Comparison of ENCODE assay signal across 1 cellular context in the genomic region with DNA sequence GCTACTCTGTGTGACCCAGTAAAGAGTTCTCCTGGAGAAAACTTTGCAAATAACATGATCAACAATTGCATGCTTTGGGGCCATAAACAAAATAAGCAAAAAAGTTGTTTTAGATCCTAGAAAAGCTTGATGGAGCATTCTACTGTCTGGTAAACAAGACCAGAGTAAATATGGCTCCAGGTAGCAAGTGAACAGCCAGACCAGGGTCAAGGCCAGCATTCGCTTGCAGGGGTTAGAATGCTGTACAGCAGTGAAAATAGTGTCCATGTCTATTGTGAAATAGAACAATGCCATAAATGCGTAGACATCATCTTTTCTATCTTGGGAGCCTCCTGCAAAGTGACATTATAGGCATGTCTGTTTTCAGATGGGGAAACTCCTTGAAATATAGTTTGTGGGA.
TF ChIP-seq lines count a peak whose summit lies in the region.

No MANE protein-coding gene starts in this region.

TF ChIP-seq in HepG2, 621 proteins besides CTCF, POLR2A, EP300 and RAD21 (continued from another document and continues in another):
- TF ChIP-seq, protein P1, sequence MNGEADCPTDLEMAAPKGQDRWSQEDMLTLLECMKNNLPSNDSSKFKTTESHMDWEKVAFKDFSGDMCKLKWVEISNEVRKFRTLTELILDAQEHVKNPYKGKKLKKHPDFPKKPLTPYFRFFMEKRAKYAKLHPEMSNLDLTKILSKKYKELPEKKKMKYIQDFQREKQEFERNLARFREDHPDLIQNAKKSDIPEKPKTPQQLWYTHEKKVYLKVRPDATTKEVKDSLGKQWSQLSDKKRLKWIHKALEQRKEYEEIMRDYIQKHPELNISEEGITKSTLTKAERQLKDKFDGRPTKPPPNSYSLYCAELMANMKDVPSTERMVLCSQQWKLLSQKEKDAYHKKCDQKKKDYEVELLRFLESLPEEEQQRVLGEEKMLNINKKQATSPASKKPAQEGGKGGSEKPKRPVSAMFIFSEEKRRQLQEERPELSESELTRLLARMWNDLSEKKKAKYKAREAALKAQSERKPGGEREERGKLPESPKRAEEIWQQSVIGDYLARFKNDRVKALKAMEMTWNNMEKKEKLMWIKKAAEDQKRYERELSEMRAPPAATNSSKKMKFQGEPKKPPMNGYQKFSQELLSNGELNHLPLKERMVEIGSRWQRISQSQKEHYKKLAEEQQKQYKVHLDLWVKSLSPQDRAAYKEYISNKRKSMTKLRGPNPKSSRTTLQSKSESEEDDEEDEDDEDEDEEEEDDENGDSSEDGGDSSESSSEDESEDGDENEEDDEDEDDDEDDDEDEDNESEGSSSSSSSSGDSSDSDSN (CRISPR knock-in tag; IDR thresholded peaks at IDR 0.05): no peak
- TF ChIP-seq ZSCAN9 (CRISPR knock-in tag; IDR thresholded peaks at IDR 0.05; ENCODE audit: borderline replicate concordance) (0 out of 2 replicates have a peak, but pooled peaks have one; percentile 42), ZNF264 (CRISPR knock-in tag; IDR thresholded peaks at IDR 0.05) (no peak), NFKBIZ (CRISPR knock-in tag; IDR thresholded peaks at IDR 0.05) (no peak), RARG (CRISPR knock-in tag; IDR thresholded peaks at IDR 0.05; ENCODE audit: low read depth) (no peak), ZNF33B (CRISPR knock-in tag; IDR thresholded peaks at IDR 0.05) (no peak), SMAD3 (CRISPR knock-in tag; IDR thresholded peaks at IDR 0.05) (no peak), SP2 (CRISPR knock-in tag; IDR thresholded peaks at IDR 0.05) (no peak), KDM1A (CRISPR knock-in tag; IDR thresholded peaks at IDR 0.05) (no peak), PHF8 (CRISPR knock-in tag; IDR thresholded peaks at IDR 0.05) (no peak), NPAS2 (CRISPR knock-in tag; IDR thresholded peaks at IDR 0.05; ENCODE audit: borderline replicate concordance) (no peak), MIER2 (CRISPR knock-in tag; IDR thresholded peaks at IDR 0.05) (no peak), ZNF737 (CRISPR knock-in tag; IDR thresholded peaks at IDR 0.05; ENCODE audit: borderline replicate concordance) (no peak), SRY (CRISPR knock-in tag; IDR thresholded peaks at IDR 0.05) (no peak), ZNF253 (CRISPR knock-in tag; IDR thresholded peaks at IDR 0.05; ENCODE audit: borderline replicate concordance) (no peak), RELA (CRISPR knock-in tag; IDR thresholded peaks at IDR 0.05) (no peak), ZNF614 (CRISPR knock-in tag; IDR thresholded peaks at IDR 0.05; ENCODE audit: borderline replicate concordance) (0 out of 2 replicates have a peak, but pooled peaks have one; percentile 24), ZNF552 (CRISPR knock-in tag; IDR thresholded peaks at IDR 0.05; ENCODE audit: borderline replicate concordance) (no peak), PITX1 (CRISPR knock-in tag; IDR thresholded peaks at IDR 0.05) (no peak), WIZ (CRISPR knock-in tag; IDR thresholded peaks at IDR 0.05) (no peak), MAFK (conservative IDR thresholded peaks at IDR 0.05 in 1 of 2, IDR thresholded peaks at IDR 0.05 in 1 of 2; ENCODE audit: low read length in 2 of 2) (no peak), HMGA1 (CRISPR knock-in tag; conservative IDR thresholded peaks at IDR 0.05) (no peak), SRSF4 (IDR thresholded peaks at IDR 0.05; ENCODE audit: low read depth, low read length, poor library complexity, severe bottlenecking) (no peak), SMARCC2 (IDR thresholded peaks at IDR 0.05) (no peak), JUNB (CRISPR knock-in tag; IDR thresholded peaks at IDR 0.05; ENCODE audit: borderline replicate concordance) (no peak), GABPB1 (CRISPR knock-in tag; IDR thresholded peaks at IDR 0.05) (no peak), NBN (conservative IDR thresholded peaks at IDR 0.05) (no peak), BCL6 (CRISPR knock-in tag; IDR thresholded peaks at IDR 0.05) (peak; percentile 96), NR2F6 (IDR thresholded peaks at IDR 0.05) (peak; percentile 87), NR2F6 (CRISPR knock-in tag; IDR thresholded peaks at IDR 0.05) (peak; percentile 87), ZNF772 (CRISPR knock-in tag; IDR thresholded peaks at IDR 0.05) (no peak), ZNF607 (CRISPR knock-in tag; IDR thresholded peaks at IDR 0.05; ENCODE audit: borderline replicate concordance) (no peak), ZFYVE20 (CRISPR knock-in tag; IDR thresholded peaks at IDR 0.05; ENCODE audit: borderline replicate concordance, low read depth) (no peak), NCOR1 (IDR thresholded peaks at IDR 0.05; ENCODE audit: borderline replicate concordance, low read length) (peak; percentile 19; the same call in 1 of the 2 replicates), CREM (IDR thresholded peaks at IDR 0.05) (0 out of 2 replicates have a peak, but pooled peaks have one; percentile 16), CREM (CRISPR knock-in tag; IDR thresholded peaks at IDR 0.05) (no peak), AKAP8 (CRISPR knock-in tag; IDR thresholded peaks at IDR 0.05) (no peak), ZKSCAN1 (IDR thresholded peaks at IDR 0.05; ENCODE audit: low read length) (no peak), XBP1 (CRISPR knock-in tag; IDR thresholded peaks at IDR 0.05) (no peak), HHEX (CRISPR knock-in tag; IDR thresholded peaks at IDR 0.05) (no peak; the same call in 1 of the 2 replicates), PAWR (CRISPR knock-in tag; IDR thresholded peaks at IDR 0.05; ENCODE audit: borderline replicate concordance) (no peak), SP1 (IDR thresholded peaks at IDR 0.05) (no peak), SP1 (CRISPR knock-in tag; IDR thresholded peaks at IDR 0.05) (no peak), HDAC2 (CRISPR knock-in tag; IDR thresholded peaks at IDR 0.05) (peak; percentile 36; the same call in 1 of the 2 replicates), FOXK2 (IDR thresholded peaks at IDR 0.05) (peak; percentile 50; the same call in 1 of the 2 replicates), ZNF180 (CRISPR knock-in tag; IDR thresholded peaks at IDR 0.05; ENCODE audit: borderline replicate concordance, low read depth) (no peak), GTF2F1 (IDR thresholded peaks at IDR 0.05; ENCODE audit: low read length) (no peak)
- TF ChIP-seq, protein P2, sequence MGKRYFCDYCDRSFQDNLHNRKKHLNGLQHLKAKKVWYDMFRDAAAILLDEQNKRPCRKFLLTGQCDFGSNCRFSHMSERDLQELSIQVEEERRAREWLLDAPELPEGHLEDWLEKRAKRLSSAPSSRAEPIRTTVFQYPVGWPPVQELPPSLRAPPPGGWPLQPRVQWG (CRISPR knock-in tag; IDR thresholded peaks at IDR 0.05; ENCODE audit: borderline replicate concordance, low read depth): no peak
- TF ChIP-seq, protein P3, sequence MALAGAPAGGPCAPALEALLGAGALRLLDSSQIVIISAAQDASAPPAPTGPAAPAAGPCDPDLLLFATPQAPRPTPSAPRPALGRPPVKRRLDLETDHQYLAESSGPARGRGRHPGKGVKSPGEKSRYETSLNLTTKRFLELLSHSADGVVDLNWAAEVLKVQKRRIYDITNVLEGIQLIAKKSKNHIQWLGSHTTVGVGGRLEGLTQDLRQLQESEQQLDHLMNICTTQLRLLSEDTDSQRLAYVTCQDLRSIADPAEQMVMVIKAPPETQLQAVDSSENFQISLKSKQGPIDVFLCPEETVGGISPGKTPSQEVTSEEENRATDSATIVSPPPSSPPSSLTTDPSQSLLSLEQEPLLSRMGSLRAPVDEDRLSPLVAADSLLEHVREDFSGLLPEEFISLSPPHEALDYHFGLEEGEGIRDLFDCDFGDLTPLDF (CRISPR knock-in tag; IDR thresholded peaks at IDR 0.05): no peak
- TF ChIP-seq, protein P4, sequence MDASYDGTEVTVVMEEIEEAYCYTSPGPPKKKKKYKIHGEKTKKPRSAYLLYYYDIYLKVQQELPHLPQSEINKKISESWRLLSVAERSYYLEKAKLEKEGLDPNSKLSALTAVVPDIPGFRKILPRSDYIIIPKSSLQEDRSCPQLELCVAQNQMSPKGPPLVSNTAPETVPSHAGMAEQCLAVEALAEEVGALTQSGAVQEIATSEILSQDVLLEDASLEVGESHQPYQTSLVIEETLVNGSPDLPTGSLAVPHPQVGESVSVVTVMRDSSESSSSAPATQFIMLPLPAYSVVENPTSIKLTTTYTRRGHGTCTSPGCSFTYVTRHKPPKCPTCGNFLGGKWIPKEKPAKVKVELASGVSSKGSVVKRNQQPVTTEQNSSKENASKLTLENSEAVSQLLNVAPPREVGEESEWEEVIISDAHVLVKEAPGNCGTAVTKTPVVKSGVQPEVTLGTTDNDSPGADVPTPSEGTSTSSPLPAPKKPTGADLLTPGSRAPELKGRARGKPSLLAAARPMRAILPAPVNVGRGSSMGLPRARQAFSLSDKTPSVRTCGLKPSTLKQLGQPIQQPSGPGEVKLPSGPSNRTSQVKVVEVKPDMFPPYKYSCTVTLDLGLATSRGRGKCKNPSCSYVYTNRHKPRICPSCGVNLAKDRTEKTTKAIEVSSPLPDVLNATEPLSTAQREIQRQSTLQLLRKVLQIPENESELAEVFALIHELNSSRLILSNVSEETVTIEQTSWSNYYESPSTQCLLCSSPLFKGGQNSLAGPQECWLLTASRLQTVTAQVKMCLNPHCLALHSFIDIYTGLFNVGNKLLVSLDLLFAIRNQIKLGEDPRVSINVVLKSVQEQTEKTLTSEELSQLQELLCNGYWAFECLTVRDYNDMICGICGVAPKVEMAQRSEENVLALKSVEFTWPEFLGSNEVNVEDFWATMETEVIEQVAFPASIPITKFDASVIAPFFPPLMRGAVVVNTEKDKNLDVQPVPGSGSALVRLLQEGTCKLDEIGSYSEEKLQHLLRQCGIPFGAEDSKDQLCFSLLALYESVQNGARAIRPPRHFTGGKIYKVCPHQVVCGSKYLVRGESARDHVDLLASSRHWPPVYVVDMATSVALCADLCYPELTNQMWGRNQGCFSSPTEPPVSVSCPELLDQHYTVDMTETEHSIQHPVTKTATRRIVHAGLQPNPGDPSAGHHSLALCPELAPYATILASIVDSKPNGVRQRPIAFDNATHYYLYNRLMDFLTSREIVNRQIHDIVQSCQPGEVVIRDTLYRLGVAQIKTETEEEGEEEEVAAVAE (CRISPR knock-in tag; IDR thresholded peaks at IDR 0.05; ENCODE audit: borderline replicate concordance): no peak
- TF ChIP-seq, protein P5, sequence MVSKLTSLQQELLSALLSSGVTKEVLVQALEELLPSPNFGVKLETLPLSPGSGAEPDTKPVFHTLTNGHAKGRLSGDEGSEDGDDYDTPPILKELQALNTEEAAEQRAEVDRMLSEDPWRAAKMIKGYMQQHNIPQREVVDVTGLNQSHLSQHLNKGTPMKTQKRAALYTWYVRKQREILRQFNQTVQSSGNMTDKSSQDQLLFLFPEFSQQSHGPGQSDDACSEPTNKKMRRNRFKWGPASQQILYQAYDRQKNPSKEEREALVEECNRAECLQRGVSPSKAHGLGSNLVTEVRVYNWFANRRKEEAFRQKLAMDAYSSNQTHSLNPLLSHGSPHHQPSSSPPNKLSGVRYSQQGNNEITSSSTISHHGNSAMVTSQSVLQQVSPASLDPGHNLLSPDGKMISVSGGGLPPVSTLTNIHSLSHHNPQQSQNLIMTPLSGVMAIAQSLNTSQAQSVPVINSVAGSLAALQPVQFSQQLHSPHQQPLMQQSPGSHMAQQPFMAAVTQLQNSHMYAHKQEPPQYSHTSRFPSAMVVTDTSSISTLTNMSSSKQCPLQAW (CRISPR knock-in tag; IDR thresholded peaks at IDR 0.05): no peak
- TF ChIP-seq, protein P6, sequence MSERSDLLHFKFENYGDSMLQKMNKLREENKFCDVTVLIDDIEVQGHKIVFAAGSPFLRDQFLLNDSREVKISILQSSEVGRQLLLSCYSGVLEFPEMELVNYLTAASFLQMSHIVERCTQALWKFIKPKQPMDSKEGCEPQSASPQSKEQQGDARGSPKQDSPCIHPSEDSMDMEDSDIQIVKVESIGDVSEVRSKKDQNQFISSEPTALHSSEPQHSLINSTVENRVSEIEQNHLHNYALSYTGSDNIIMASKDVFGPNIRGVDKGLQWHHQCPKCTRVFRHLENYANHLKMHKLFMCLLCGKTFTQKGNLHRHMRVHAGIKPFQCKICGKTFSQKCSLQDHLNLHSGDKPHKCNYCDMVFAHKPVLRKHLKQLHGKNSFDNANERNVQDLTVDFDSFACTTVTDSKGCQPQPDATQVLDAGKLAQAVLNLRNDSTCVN (CRISPR knock-in tag; IDR thresholded peaks at IDR 0.05; ENCODE audit: borderline replicate concordance): no peak
- TF ChIP-seq, protein P7, sequence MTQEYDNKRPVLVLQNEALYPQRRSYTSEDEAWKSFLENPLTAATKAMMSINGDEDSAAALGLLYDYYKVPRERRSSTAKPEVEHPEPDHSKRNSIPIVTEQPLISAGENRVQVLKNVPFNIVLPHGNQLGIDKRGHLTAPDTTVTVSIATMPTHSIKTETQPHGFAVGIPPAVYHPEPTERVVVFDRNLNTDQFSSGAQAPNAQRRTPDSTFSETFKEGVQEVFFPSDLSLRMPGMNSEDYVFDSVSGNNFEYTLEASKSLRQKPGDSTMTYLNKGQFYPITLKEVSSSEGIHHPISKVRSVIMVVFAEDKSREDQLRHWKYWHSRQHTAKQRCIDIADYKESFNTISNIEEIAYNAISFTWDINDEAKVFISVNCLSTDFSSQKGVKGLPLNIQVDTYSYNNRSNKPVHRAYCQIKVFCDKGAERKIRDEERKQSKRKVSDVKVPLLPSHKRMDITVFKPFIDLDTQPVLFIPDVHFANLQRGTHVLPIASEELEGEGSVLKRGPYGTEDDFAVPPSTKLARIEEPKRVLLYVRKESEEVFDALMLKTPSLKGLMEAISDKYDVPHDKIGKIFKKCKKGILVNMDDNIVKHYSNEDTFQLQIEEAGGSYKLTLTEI (CRISPR knock-in tag; conservative IDR thresholded peaks at IDR 0.05): no peak
- TF ChIP-seq, protein P8, sequence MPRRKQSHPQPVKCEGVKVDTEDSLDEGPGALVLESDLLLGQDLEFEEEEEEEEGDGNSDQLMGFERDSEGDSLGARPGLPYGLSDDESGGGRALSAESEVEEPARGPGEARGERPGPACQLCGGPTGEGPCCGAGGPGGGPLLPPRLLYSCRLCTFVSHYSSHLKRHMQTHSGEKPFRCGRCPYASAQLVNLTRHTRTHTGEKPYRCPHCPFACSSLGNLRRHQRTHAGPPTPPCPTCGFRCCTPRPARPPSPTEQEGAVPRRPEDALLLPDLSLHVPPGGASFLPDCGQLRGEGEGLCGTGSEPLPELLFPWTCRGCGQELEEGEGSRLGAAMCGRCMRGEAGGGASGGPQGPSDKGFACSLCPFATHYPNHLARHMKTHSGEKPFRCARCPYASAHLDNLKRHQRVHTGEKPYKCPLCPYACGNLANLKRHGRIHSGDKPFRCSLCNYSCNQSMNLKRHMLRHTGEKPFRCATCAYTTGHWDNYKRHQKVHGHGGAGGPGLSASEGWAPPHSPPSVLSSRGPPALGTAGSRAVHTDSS (CRISPR knock-in tag; conservative IDR thresholded peaks at IDR 0.05): no peak
- TF ChIP-seq, protein P9, sequence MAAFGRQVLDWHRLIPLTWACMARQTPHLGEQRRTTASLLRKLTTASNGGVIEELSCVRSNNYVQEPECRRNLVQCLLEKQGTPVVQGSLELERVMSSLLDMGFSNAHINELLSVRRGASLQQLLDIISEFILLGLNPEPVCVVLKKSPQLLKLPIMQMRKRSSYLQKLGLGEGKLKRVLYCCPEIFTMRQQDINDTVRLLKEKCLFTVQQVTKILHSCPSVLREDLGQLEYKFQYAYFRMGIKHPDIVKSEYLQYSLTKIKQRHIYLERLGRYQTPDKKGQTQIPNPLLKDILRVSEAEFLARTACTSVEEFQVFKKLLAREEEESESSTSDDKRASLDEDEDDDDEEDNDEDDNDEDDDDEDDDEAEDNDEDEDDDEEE (CRISPR knock-in tag; IDR thresholded peaks at IDR 0.05): no peak
